In the genomic region with DNA sequence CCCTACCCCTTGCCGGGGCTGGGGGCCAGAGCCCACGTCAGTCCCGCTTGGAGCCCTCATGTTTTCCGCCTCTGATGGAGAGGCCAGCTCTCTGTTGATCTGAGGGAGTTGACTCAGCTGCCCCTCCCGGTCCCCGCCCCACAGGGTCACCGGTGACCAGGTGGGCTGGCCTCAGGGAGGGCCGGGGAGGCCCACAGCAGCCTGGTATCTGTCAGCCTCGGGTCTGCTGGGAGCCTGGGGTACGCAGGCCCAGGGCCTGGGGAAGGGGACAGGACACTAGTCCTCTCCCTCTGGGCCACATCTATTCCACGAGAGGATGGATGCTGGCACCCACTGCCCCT, we compare ENCODE assay signal across 1 cellular context.
TF ChIP-seq lines count a peak whose summit lies in the region.

No MANE protein-coding gene starts in this region.

TF ChIP-seq in HCT116, 20 proteins besides CTCF, POLR2A, EP300 and RAD21 (continued from another document):
- TF ChIP-seq, protein P1, sequence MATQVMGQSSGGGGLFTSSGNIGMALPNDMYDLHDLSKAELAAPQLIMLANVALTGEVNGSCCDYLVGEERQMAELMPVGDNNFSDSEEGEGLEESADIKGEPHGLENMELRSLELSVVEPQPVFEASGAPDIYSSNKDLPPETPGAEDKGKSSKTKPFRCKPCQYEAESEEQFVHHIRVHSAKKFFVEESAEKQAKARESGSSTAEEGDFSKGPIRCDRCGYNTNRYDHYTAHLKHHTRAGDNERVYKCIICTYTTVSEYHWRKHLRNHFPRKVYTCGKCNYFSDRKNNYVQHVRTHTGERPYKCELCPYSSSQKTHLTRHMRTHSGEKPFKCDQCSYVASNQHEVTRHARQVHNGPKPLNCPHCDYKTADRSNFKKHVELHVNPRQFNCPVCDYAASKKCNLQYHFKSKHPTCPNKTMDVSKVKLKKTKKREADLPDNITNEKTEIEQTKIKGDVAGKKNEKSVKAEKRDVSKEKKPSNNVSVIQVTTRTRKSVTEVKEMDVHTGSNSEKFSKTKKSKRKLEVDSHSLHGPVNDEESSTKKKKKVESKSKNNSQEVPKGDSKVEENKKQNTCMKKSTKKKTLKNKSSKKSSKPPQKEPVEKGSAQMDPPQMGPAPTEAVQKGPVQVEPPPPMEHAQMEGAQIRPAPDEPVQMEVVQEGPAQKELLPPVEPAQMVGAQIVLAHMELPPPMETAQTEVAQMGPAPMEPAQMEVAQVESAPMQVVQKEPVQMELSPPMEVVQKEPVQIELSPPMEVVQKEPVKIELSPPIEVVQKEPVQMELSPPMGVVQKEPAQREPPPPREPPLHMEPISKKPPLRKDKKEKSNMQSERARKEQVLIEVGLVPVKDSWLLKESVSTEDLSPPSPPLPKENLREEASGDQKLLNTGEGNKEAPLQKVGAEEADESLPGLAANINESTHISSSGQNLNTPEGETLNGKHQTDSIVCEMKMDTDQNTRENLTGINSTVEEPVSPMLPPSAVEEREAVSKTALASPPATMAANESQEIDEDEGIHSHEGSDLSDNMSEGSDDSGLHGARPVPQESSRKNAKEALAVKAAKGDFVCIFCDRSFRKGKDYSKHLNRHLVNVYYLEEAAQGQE (IDR thresholded peaks at IDR 0.05; ENCODE audit: low read depth), result no peak
- TF ChIP-seq POLR2AphosphoS5 (IDR thresholded peaks at IDR 0.05; ENCODE audit: low read depth, low read length) (no peak), ELF1 (IDR thresholded peaks at IDR 0.05; ENCODE audit: borderline replicate concordance, low read depth) (no peak), MAX (IDR thresholded peaks at IDR 0.05) (no peak), TCF7L2 (IDR thresholded peaks at IDR 0.05; ENCODE audit: borderline replicate concordance, extremely low read depth, insufficient read depth, insufficient read length) (no peak), SP1 (IDR thresholded peaks at IDR 0.05; ENCODE audit: low read depth) (no peak), YY1 (IDR thresholded peaks at IDR 0.05; ENCODE audit: extremely low read depth, insufficient replicate concordance, low read depth, low read length) (no peak), SIN3A (IDR thresholded peaks at IDR 0.05; ENCODE audit: low read depth) (no peak), EZH2phosphoT487 (IDR thresholded peaks at IDR 0.05; ENCODE audit: borderline replicate concordance) (no peak)
- TF ChIP-seq, protein P2, sequence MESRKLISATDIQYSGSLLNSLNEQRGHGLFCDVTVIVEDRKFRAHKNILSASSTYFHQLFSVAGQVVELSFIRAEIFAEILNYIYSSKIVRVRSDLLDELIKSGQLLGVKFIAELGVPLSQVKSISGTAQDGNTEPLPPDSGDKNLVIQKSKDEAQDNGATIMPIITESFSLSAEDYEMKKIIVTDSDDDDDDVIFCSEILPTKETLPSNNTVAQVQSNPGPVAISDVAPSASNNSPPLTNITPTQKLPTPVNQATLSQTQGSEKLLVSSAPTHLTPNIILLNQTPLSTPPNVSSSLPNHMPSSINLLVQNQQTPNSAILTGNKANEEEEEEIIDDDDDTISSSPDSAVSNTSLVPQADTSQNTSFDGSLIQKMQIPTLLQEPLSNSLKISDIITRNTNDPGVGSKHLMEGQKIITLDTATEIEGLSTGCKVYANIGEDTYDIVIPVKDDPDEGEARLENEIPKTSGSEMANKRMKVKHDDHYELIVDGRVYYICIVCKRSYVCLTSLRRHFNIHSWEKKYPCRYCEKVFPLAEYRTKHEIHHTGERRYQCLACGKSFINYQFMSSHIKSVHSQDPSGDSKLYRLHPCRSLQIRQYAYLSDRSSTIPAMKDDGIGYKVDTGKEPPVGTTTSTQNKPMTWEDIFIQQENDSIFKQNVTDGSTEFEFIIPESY (IDR thresholded peaks at IDR 0.05; ENCODE audit: extremely low read depth, insufficient replicate concordance, low read length), result no peak
TF ChIP-seq in HCT116: peak in this region for 0.
